Comparison of ENCODE assay signal across 18 cellular contexts in the genomic region with DNA sequence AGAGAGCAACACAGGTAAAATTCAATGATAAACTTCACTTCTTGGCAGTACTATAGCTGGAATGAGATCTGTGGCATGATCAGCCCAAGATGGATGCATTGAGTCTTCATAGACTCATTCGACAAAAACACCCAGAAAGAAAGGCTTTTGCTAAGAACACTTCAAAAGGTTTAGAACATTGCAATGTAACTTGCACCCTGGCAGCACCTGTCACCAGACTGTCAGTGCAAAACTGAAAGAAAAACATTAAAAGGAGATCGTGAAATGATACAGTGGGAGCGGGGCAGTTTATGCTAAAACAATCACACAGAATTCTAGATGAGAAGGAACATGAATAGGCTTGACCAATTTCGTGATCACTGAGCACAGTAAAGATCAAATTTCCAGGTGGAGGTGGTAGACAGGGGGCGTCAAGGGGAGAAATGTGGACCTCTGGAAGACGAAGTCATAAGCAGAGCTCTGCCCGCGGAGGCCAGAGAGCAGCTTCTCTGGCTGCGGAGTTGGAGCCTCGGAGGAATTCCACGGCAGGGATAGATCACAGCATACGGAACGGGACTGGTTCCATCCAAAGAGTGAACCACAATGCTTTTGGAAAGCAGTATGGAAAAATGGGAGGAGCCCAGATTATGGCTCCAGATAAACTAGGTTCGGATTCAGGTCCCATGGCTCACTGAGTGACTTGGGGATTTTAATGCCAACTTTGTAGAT. TPM values are rescaled to one million over a fixed set of nuclear protein-coding genes. Genes with fewer than 3 reads are reported as not detected.
"Had no signal": no experiment of that assay in that cellular context is flagged by ENCODE, and none has a peak within 500 bp of the region (broad histone marks: within the 10 kb centered on the region; RNA-seq: fewer than 3 reads in every experiment).

No MANE protein-coding gene starts in this region.

- H3K27ac Mint-ChIP-seq: activated B cell treated with CpG ODN at 0.5 μM for 24 hours; stimulated activated naive CD8-positive, alpha-beta T cell treated with anti-CD3 and anti-CD28 coated beads, Interleukin-15, amount 100 ng/mL, for 72 hours; T-cell had no signal

- H3K79me2 ChIP-seq: parathyroid adenoma had no signal

- DNase-seq: activated B cell treated with CpG ODN at 0.5 μM for 24 hours; activated CD4-positive, alpha-beta T cell treated with anti-CD3 and anti-CD28 coated beads, Interleukin-2, amount 50 U/mL, for 4 hours; aorta; foreskin melanocyte; head of caudate nucleus; stimulated activated CD4-positive, alpha-beta T cell treated with anti-CD3 and anti-CD28 coated beads, Interleukin-4, amount 100 ng/mL, for 4 hours; stimulated activated naive CD8-positive, alpha-beta T cell treated with anti-CD3 and anti-CD28 coated beads, Interleukin-15, amount 100 ng/mL, for 72 hours; T-cell; uterus had no signal

- H3K36me3 ChIP-seq: thoracic aorta, uterus had no signal

- H3K4me1 Mint-ChIP-seq: activated B cell treated with CpG ODN at 0.5 μM for 24 hours; stimulated activated naive CD8-positive, alpha-beta T cell treated with anti-CD3 and anti-CD28 coated beads, Interleukin-15, amount 100 ng/mL, for 72 hours had no signal

- H3K27ac ChIP-seq: parathyroid adenoma, SK-N-MC, thoracic aorta had no signal

- ATAC-seq: stimulated activated naive CD8-positive, alpha-beta T cell treated with anti-CD3 and anti-CD28 coated beads, Interleukin-15, amount 100 ng/mL, for 72 hours; T-cell had no signal

- H3K9me3 ChIP-seq: uterus had no signal

- H3K27me3 ChIP-seq: esophagus muscularis mucosa, uterus had no signal

- H3K4me3 Mint-ChIP-seq: activated B cell treated with CpG ODN at 0.5 μM for 24 hours; stimulated activated naive CD8-positive, alpha-beta T cell treated with anti-CD3 and anti-CD28 coated beads, Interleukin-15, amount 100 ng/mL, for 72 hours had no signal

- H3K4me3 ChIP-seq: esophagus muscularis mucosa, SK-N-MC, thoracic aorta, uterus had no signal

- H3K9ac ChIP-seq: parathyroid adenoma had no signal

- H2AFZ ChIP-seq: parathyroid adenoma had no signal

- H3K27me3 Mint-ChIP-seq: activated B cell treated with CpG ODN at 0.5 μM for 24 hours; stimulated activated naive CD8-positive, alpha-beta T cell treated with anti-CD3 and anti-CD28 coated beads, Interleukin-15, amount 100 ng/mL, for 72 hours; T-cell had no signal

RNA-seq across cellular contexts. Expression of a gene that starts 11.9 kb away (rescaled TPM):
- total RNA-seq: activated B cell treated with CpG ODN at 0.5 μM for 24 hours; activated naive CD4-positive, alpha-beta T cell treated with anti-CD3 and anti-CD28 coated beads, Interleukin-2, amount 50 U/mL, for 72 hours; bronchial epithelial cell; kidney epithelial cell; liver; skeletal muscle tissue; T-cell; thoracic aorta had no signal

RNA-seq across cellular contexts. Expression of a gene that starts 53.5 kb away (rescaled TPM):
- total RNA-seq: activated B cell treated with CpG ODN at 0.5 μM for 24 hours, bronchial epithelial cell, thoracic aorta had no signal
